ENCODE assay signal across 8 cellular contexts in the genomic region with DNA sequence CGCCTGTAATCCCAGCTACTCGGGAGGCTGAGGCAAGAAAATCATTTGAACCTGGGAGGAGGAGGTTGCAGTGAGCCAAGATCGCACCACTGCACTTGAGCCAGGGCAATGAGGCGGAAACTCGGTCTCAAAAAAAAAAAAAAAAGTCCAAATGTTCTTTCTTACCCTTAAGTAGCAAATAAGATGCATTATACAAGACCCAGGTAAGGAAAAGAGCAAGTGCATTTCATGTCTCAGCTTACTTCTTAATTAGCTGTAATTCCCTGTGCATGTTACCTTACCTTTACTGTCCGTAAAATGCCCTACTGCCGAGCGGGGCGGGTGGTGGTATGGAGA. TPM values are rescaled to one million over a fixed set of nuclear protein-coding genes. Genes with fewer than 3 reads are reported as not detected.
DNase-seq lines count a peak whose midpoint lies in the region; TF ChIP-seq lines count a peak whose summit lies in the region.

No MANE protein-coding gene starts in this region.

- H4K20me1 ChIP-seq in fibroblast of lung (ENCODE audit: control insufficient read depth, extremely low read depth, insufficient read depth, low read length): no peaks in the 10 kb centered on the region

- no peaks in the 10 kb centered on the region for H3K27me3 ChIP-seq in GM06990 (replicated peaks; ENCODE audit: control insufficient read depth, insufficient read depth, low read length)
- H3K27me3 ChIP-seq in fibroblast of lung (ENCODE audit: control insufficient read depth, insufficient read depth, low read length): no peaks in the 10 kb centered on the region
- no peaks in the 10 kb centered on the region for H3K27me3 ChIP-seq in rectal smooth muscle tissue (ENCODE audit: control insufficient read depth, insufficient read depth, low read length)

- H3K4me2 ChIP-seq in fibroblast of lung (ENCODE audit: extremely low read depth, insufficient read depth, low read length): peak overlapping the region; percentile 58

- H3K4me1 ChIP-seq in fibroblast of lung (ENCODE audit: control insufficient read depth, extremely low read depth, insufficient read depth, low read length) (no peaks in the 10 kb centered on the region), rectal smooth muscle tissue (ENCODE audit: control insufficient read depth, insufficient read depth, low read length) (no peaks in the 10 kb centered on the region)

- H3K27ac ChIP-seq in VCaP (peak overlapping the region; percentile 88), fibroblast of lung (ENCODE audit: insufficient read depth, low read length) (no peak overlapping the region), rectal smooth muscle tissue (ENCODE audit: low read depth, low read length) (no peak overlapping the region)

- no peaks in the 10 kb centered on the region for H3K79me2 ChIP-seq in fibroblast of lung (ENCODE audit: control insufficient read depth, insufficient read depth, low read length)

- DNase-seq in GM06990 (ENCODE audit: extremely low read depth, insufficient read length) (no peak), fibroblast of lung (ENCODE audit: low read depth in 2 of 2) (no peak), DMS79 treated with DMSO at 0.1 percent for 48 hours (lab: John Stamatoyannopoulos, UW) (no peak), SKM-1 treated with dmso at 0.1 percent for 144 hours (lab: John Stamatoyannopoulos, UW; ENCODE audit: unreplicated experiment) (no peak), DMS153 treated with DMSO at 0.1 percent for 48 hours (lab: John Stamatoyannopoulos, UW; ENCODE audit: unreplicated experiment) (no peak), hypothalamus (lab: John Stamatoyannopoulos, UW) (no peak)

- peak overlapping the region; percentile 84 for H3K4me3 ChIP-seq in GM06990 (replicated peaks; ENCODE audit: low read depth, low read length)
- peak overlapping the region; percentile 36 to 83 (median 58) for H3K4me3 ChIP-seq in fibroblast of lung (replicated peaks in 1 of 4; ENCODE audit: control extremely low read depth in 1 of 4, insufficient read depth in 1 of 4, low read depth in 3 of 4, low read length in 4 of 4)
- H3K4me3 ChIP-seq in rectal smooth muscle tissue (ENCODE audit: low read length): peak overlapping the region; percentile 99

- no peaks in the 10 kb centered on the region for H3K9me3 ChIP-seq in fibroblast of lung (ENCODE audit: control insufficient read depth, insufficient read depth, low read depth, low read length)

- no peaks in the 10 kb centered on the region for H3K36me3 ChIP-seq in GM06990 (ENCODE audit: control insufficient read depth, insufficient read depth, low read length)
- no peaks in the 10 kb centered on the region for H3K36me3 ChIP-seq in fibroblast of lung (ENCODE audit: control insufficient read depth, insufficient read depth, low read length)
- H3K36me3 ChIP-seq in rectal smooth muscle tissue (ENCODE audit: control insufficient read depth, insufficient read depth, low read length): no peaks in the 10 kb centered on the region

- H3K9ac ChIP-seq in fibroblast of lung (ENCODE audit: insufficient read depth, low read length) (no peak overlapping the region), rectal smooth muscle tissue (ENCODE audit: low read length) (no peak overlapping the region)

- TF ChIP-seq CTCF in GM06990 (IDR thresholded peaks at IDR 0.05; ENCODE audit: insufficient read depth, low read length, poor library complexity, severe bottlenecking): no peak
- TF ChIP-seq CTCF in VCaP (conservative IDR thresholded peaks at IDR 0.05): no peak
- no peak for TF ChIP-seq CTCF in fibroblast of lung (conservative IDR thresholded peaks at IDR 0.05 in 1 of 2, IDR thresholded peaks at IDR 0.05 in 1 of 2; ENCODE audit: low read depth in 1 of 2, low read length in 2 of 2)

- peak overlapping the region; percentile 88 for H2AFZ ChIP-seq in fibroblast of lung (ENCODE audit: low read length)

RNA-seq across cellular contexts. Expression of gene ZNF681, which starts 3.8 kb away (rescaled TPM):
- total RNA-seq in fibroblast of lung: 0.51 and 0.66 TPM in 2 replicates
- polyA plus RNA-seq in fibroblast of lung: 0.43 and 0.47 TPM in 2 replicates
- polyA plus RNA-seq in fibroblast of lung (2012): 0.19 and 0.32 TPM in 2 replicates
- polyA minus RNA-seq in fibroblast of lung (ENCODE audit: low replicate concordance): 0.07 TPM in 1 of 2 replicates, not detected in the other
